In the genomic region with DNA sequence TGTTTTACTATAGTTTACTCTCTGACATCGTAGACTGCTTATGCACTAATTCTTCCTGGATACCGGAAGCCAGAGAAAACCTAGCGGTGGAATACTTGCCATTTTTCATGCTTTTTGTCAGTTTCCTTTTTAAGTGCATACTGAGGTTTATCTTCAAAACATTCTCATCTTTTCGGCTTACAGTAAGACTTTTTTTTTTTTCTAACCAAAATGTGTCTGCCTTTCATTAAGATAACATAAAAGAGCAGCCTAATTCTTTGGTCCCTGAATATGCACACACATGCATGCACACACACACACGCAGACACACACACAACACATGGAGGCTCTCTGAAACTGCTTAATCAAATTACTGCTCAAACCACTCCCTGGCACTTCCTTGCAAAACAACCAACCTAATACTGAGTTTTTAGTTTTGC, we compare ENCODE assay signal across 8 cellular contexts. TPM values are rescaled to one million over a fixed set of nuclear protein-coding genes. Genes with fewer than 3 reads are reported as not detected.
DNase-seq lines count a peak whose midpoint lies in the region; ATAC-seq and TF ChIP-seq lines count a peak whose summit lies in the region.

No MANE protein-coding gene starts in this region.

- H3K36me3 ChIP-seq in heart left ventricle (peaks cover 0 to 5% (median 0%) of the 10 kb centered on the region in 9 donors), iPS-18a (ENCODE audit: control insufficient read depth, low read depth, low read length) (no peaks in the 10 kb centered on the region), thoracic aorta (no peaks in the 10 kb centered on the region)

- H3K36me3 Mint-ChIP-seq in WTC11: no peaks in the 10 kb centered on the region

- H3K9me3 Mint-ChIP-seq in WTC11: no peaks in the 10 kb centered on the region

- CTCF ChIA-PET in WTC11 (lab: Charles Lee): no interaction called here

- POLR2A ChIA-PET in WTC11 (lab: Charles Lee): no interaction called here

- intact Hi-C loops in heart left ventricle (cut with DNase I): loop anchor here in 5 of 10 donors (2.0 to 10.0 kb wide), 4 partner anchors 35 to 154 kb away; a partner anchor contains a TSS
- intact Hi-C loops in cardiac septum (cut with DNase I): loop anchor here (2.0 kb wide), 1 partner anchor 35 kb away; no protein-coding TSS in a partner anchor

- H3K4me3 ChIP-seq in heart left ventricle: peak overlapping the region in 10 of 12 donors; percentile 58 to 96 (median 80)
- peak overlapping the region; percentile 97 for H3K4me3 ChIP-seq in iPS-18a (ENCODE audit: low read length)
- H3K4me3 ChIP-seq in thoracic aorta: peak overlapping the region; percentile 77

- H3K4me1 ChIP-seq in heart left ventricle (peaks cover 0 to 32% (median 22%) of the 10 kb centered on the region in 12 donors), iPS-18a (ENCODE audit: control insufficient read depth, low read depth, low read length) (peaks cover 10% of the 10 kb centered on the region), thoracic aorta (ENCODE audit: control insufficient read depth in 1 of 2, low read depth in 2 of 2) (peaks cover 13 to 27% of the 10 kb centered on the region in 2 donors)

- H3K27me3 Mint-ChIP-seq in WTC11 (ENCODE audit: low read depth): no peaks in the 10 kb centered on the region; the same call in 1 of the 2 replicates

- DNase-seq in heart left ventricle: no peak
- DNase-seq in cardiac septum (ENCODE audit: low spot score): no peak
- DNase-seq in WTC11 (ENCODE audit: low spot score): no peak
- no peak for DNase-seq in thoracic aorta (ENCODE audit: low spot score)
- no peak for DNase-seq in GM10266 (ENCODE audit: extremely low spot score)
- DNase-seq in NCI-H774 (lab: John Stamatoyannopoulos, UW): no peak
- DNase-seq in LoVo (ENCODE audit: low spot score): no peak

- H3K4me1 Mint-ChIP-seq in WTC11: peaks cover 38% of the 10 kb centered on the region

- peak overlapping the region; percentile 68; the same call in 1 of the 2 replicates for H3K27ac Mint-ChIP-seq in WTC11

- H3K9me3 ChIP-seq in heart left ventricle (no peaks in the 10 kb centered on the region), iPS-18a (ENCODE audit: control insufficient read depth, low read depth, low read length) (no peaks in the 10 kb centered on the region), thoracic aorta (no peaks in the 10 kb centered on the region)

- ATAC-seq in heart left ventricle: no peak
- ATAC-seq in WTC11: no peak
- ATAC-seq in thoracic aorta (ENCODE audit: insufficient number of reproducible peaks, low FRiP score, low read depth): no peak

- H3K9ac ChIP-seq in iPS-18a (ENCODE audit: low read length): no peak overlapping the region

- H3K4me3 Mint-ChIP-seq in WTC11: peak overlapping the region; percentile 85

- H3K27ac ChIP-seq in heart left ventricle (peak overlapping the region in 1 of 12 donors; percentile 25), iPS-18a (ENCODE audit: low read length) (no peak overlapping the region), thoracic aorta (no peak overlapping the region)

- WGBS in heart left ventricle, 4 donors: 28 to 36% (median 31%) methylated on average over 5 of the region's 5 CpGs

- no peak for TF ChIP-seq CTCF in heart left ventricle (IDR thresholded peaks at IDR 0.05)
- TF ChIP-seq CTCF in WTC11 (IDR thresholded peaks at IDR 0.05): no peak
- TF ChIP-seq CTCF in thoracic aorta (IDR thresholded peaks at IDR 0.05): no peak
- TF ChIP-seq CTCF in GM10266 (IDR thresholded peaks at IDR 0.05; ENCODE audit: control insufficient read depth, insufficient read depth, low read depth, missing control alignments): no peak

- H3K27me3 ChIP-seq in heart left ventricle: no peaks in the 10 kb centered on the region
- H3K27me3 ChIP-seq in iPS-18a (ENCODE audit: control insufficient read depth, insufficient read depth, low read length): no peaks in the 10 kb centered on the region
- H3K27me3 ChIP-seq in thoracic aorta (replicated peaks; ENCODE audit: insufficient read depth): no peaks in the 10 kb centered on the region

- no peak for TF ChIP-seq POLR2A in heart left ventricle (IDR thresholded peaks at IDR 0.05)

TF ChIP-seq in WTC11, 78 proteins besides CTCF, POLR2A, EP300 and RAD21:
- TF ChIP-seq, protein P1, sequence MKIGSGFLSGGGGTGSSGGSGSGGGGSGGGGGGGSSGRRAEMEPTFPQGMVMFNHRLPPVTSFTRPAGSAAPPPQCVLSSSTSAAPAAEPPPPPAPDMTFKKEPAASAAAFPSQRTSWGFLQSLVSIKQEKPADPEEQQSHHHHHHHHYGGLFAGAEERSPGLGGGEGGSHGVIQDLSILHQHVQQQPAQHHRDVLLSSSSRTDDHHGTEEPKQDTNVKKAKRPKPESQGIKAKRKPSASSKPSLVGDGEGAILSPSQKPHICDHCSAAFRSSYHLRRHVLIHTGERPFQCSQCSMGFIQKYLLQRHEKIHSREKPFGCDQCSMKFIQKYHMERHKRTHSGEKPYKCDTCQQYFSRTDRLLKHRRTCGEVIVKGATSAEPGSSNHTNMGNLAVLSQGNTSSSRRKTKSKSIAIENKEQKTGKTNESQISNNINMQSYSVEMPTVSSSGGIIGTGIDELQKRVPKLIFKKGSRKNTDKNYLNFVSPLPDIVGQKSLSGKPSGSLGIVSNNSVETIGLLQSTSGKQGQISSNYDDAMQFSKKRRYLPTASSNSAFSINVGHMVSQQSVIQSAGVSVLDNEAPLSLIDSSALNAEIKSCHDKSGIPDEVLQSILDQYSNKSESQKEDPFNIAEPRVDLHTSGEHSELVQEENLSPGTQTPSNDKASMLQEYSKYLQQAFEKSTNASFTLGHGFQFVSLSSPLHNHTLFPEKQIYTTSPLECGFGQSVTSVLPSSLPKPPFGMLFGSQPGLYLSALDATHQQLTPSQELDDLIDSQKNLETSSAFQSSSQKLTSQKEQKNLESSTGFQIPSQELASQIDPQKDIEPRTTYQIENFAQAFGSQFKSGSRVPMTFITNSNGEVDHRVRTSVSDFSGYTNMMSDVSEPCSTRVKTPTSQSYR (CRISPR knock-in tag; IDR thresholded peaks at IDR 0.05): no peak
- no peak for TF ChIP-seq IRF2 (CRISPR knock-in tag; IDR thresholded peaks at IDR 0.05; ENCODE audit: borderline replicate concordance, low read depth)
- TF ChIP-seq, protein P2, sequence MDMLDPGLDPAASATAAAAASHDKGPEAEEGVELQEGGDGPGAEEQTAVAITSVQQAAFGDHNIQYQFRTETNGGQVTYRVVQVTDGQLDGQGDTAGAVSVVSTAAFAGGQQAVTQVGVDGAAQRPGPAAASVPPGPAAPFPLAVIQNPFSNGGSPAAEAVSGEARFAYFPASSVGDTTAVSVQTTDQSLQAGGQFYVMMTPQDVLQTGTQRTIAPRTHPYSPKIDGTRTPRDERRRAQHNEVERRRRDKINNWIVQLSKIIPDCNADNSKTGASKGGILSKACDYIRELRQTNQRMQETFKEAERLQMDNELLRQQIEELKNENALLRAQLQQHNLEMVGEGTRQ (CRISPR knock-in tag; IDR thresholded peaks at IDR 0.05): no peak
- TF ChIP-seq ZNF232 (CRISPR knock-in tag; IDR thresholded peaks at IDR 0.05): no peak
- TF ChIP-seq, protein P3, sequence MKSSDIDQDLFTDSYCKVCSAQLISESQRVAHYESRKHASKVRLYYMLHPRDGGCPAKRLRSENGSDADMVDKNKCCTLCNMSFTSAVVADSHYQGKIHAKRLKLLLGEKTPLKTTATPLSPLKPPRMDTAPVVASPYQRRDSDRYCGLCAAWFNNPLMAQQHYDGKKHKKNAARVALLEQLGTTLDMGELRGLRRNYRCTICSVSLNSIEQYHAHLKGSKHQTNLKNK (CRISPR knock-in tag; IDR thresholded peaks at IDR 0.05): no peak
- no peak for TF ChIP-seq NR1H2 (CRISPR knock-in tag; IDR thresholded peaks at IDR 0.05)
- TF ChIP-seq ZNF263 (CRISPR knock-in tag; IDR thresholded peaks at IDR 0.05; ENCODE audit: low read depth): no peak

RNA-seq across cellular contexts. Expression of a gene that starts 1.3 kb away (rescaled TPM):
- 10 to 100 TPM in 7 of 9 donors, 1 to 10 TPM in 2; 5.7 to 19.9 (median 12.3) TPM for total RNA-seq in heart left ventricle
- 1 to 10 TPM; 4.9 to 5.4 TPM for polyA plus RNA-seq in heart left ventricle
- total RNA-seq in cardiac septum: 16.7 TPM
- total RNA-seq in WTC11 (2021): 20.3 to 27.7 TPM (median 26.0 TPM) in 3 replicates
- 10 to 100 TPM in 1 of 2 donors, 1 to 10 TPM in 1; 9.2 to 15.7 TPM for total RNA-seq in thoracic aorta
